In the genomic region with DNA sequence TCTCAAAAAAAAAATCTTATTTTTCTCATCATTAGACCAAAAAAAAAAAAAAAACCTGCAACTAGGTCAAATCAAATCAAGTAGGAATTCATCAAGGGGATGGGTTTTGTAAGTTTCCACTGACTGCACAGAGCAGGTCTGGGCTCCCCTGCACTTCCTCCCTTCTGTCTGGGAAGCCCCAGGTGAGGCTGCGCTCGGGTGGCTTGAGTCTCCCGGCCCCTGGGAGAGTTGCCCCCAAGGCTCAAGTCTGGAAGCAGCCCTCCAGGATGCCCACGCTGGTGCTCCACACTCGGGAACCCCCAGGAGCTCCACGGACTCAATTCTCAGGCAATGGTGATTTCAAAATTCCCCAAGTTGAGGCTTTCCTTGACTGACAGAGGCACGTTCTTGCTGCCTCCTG, we compare ENCODE assay signal across 25 cellular contexts. TPM values are rescaled to one million over a fixed set of nuclear protein-coding genes. Genes with fewer than 3 reads are reported as not detected.
DNase-seq lines count a peak whose midpoint lies in the region; ATAC-seq, FAIRE-seq and TF ChIP-seq lines count a peak whose summit lies in the region.
"Had no signal": no experiment of that assay in that cellular context is flagged by ENCODE, and none has a peak within 500 bp of the region (broad histone marks: within the 10 kb centered on the region; RNA-seq: fewer than 3 reads in every experiment).

No MANE protein-coding gene starts in this region.

- no peak overlapping the region for H3K27ac Mint-ChIP-seq in endothelial cell (ENCODE audit: unreplicated experiment)
- H3K27ac Mint-ChIP-seq in activated T-cell treated with anti-CD3 and anti-CD28 coated beads, Interleukin-2, amount 50 U/mL, for 72 hours = no peak overlapping the region
- H3K27ac Mint-ChIP-seq: GM23338 had no signal

- no peak for TF ChIP-seq CTCF in GM12878 (IDR thresholded peaks at IDR 0.05 in 2 of 3, conservative IDR thresholded peaks at IDR 0.05 in 1 of 3; ENCODE audit: control insufficient read depth in 2 of 3, extremely low read depth in 1 of 3, insufficient read depth in 1 of 3, low read depth in 3 of 3, low read length in 3 of 3)
- TF ChIP-seq CTCF in endothelial cell (IDR thresholded peaks at IDR 0.05; ENCODE audit: unreplicated experiment) = no peak

- H3K9ac ChIP-seq in GM12878 (ENCODE audit: control insufficient read depth, insufficient read depth, low read length) = no peak overlapping the region
- H3K9ac ChIP-seq: SK-N-SH had no signal

- no TSS peak for BruUV-seq in GM12878 (replicated peaks; lab: Mats Ljungman, UMichigan)

- in situ Hi-C loops in GM12878 (cut with MboI) = loop anchor here (5.0 kb wide), 1 partner anchor 125 kb away; no protein-coding TSS in a partner anchor

- POLR2A ChIA-PET in GM12878 (lab: Charles Lee) = no interaction called here

- H3K36me3 ChIP-seq in GM12878 (ENCODE audit: control insufficient read depth in 2 of 2, insufficient read depth in 2 of 2, low read length in 1 of 2) = no peaks in the 10 kb centered on the region
- H3K36me3 ChIP-seq: HAP-1 had no signal

- TF ChIP-seq RAD21 in GM12878 (IDR thresholded peaks at IDR 0.05; ENCODE audit: insufficient read depth, low read depth, low read length) = no peak

- TF ChIP-seq POLR2A in GM12891 (IDR thresholded peaks at IDR 0.05; ENCODE audit: low read depth, low read length) (no peak), GM12878 (IDR thresholded peaks at IDR 0.05; ENCODE audit: low read depth, low read length) (no peak)

- no peak for TF ChIP-seq EP300 in GM12878 (IDR thresholded peaks at IDR 0.05; ENCODE audit: borderline replicate concordance in 1 of 2, control insufficient read depth in 1 of 2, low read depth in 2 of 2, low read length in 2 of 2)

- H4K20me1 ChIP-seq in GM12878 (ENCODE audit: control insufficient read depth, insufficient read depth) = no peaks in the 10 kb centered on the region

- H3K36me3 Mint-ChIP-seq in endothelial cell (ENCODE audit: low read depth, unreplicated experiment) = no peaks in the 10 kb centered on the region
- H3K36me3 Mint-ChIP-seq in activated T-cell treated with anti-CD3 and anti-CD28 coated beads, Interleukin-2, amount 50 U/mL, for 72 hours (ENCODE audit: insufficient read depth in 2 of 2) = no peaks in the 10 kb centered on the region
- H3K36me3 Mint-ChIP-seq: CD4-positive, alpha-beta memory T cell had no signal

- H3K4me3 Mint-ChIP-seq in endothelial cell (ENCODE audit: unreplicated experiment) = no peak overlapping the region
- no peak overlapping the region for H3K4me3 Mint-ChIP-seq in activated T-cell treated with anti-CD3 and anti-CD28 coated beads, Interleukin-2, amount 50 U/mL, for 72 hours
- H3K4me3 Mint-ChIP-seq: CD4-positive, alpha-beta memory T cell; GM23338; IgD-negative memory B cell had no signal

- CTCF ChIA-PET in GM12878 (lab: Yijun Ruan, JAX) = interaction anchor here (1.0 to 11.3 kb wide), 3 partner anchors 120 to 164 kb away, joined by 3 to 170 read pairs (median 7); no protein-coding TSS in a partner anchor

- no peaks in the 10 kb centered on the region for H3K79me2 ChIP-seq in GM12878 (ENCODE audit: control insufficient read depth, insufficient read depth, low read length)

- H3K27me3 ChIP-seq in GM12878 (replicated peaks in 1 of 2; ENCODE audit: control insufficient read depth in 2 of 2, insufficient read depth in 2 of 2, low read length in 1 of 2) = no peaks in the 10 kb centered on the region

- no peaks in the 10 kb centered on the region for H3K4me1 ChIP-seq in GM12878 (ENCODE audit: control insufficient read depth, insufficient read depth, low read length)
- H3K4me1 ChIP-seq: HAP-1 had no signal

- no peak overlapping the region for H3K27ac ChIP-seq in GM12878 (ENCODE audit: control insufficient read depth, insufficient read depth)

- no peaks in the 10 kb centered on the region for H3K9me3 ChIP-seq in GM12878 (replicated peaks; ENCODE audit: control insufficient read depth, insufficient read depth, low read length)
- H3K9me3 ChIP-seq: HAP-1, SK-N-SH had no signal

- H3K9me3 Mint-ChIP-seq in endothelial cell (ENCODE audit: unreplicated experiment) = no peaks in the 10 kb centered on the region
- H3K9me3 Mint-ChIP-seq in activated T-cell treated with anti-CD3 and anti-CD28 coated beads, Interleukin-2, amount 50 U/mL, for 72 hours = no peaks in the 10 kb centered on the region
- H3K9me3 Mint-ChIP-seq: CD4-positive, alpha-beta memory T cell; IgD-negative memory B cell had no signal

- ATAC-seq in GM12878 (no peak; the same call in 2 of the 3 replicates), GM18502 (IDR thresholded peaks at IDR 0.05; ENCODE audit: poor library complexity, unreplicated experiment) (no peak), HG03025 (IDR thresholded peaks at IDR 0.05; ENCODE audit: low FRiP score, unreplicated experiment) (no peak)
- no peak for ATAC-seq in activated T-cell treated with anti-CD3 and anti-CD28 coated beads, Interleukin-2, amount 50 U/mL, for 72 hours (replicated peaks in 1 of 2)
- ATAC-seq: Panc1 had no signal

- WGBS in GM12878 (ENCODE audit: insufficient coverage, insufficient replicate concordance, low lambda C conversion rate, missing lambda C conversion rate) = under 1% methylated on average over 7 of the region's 7 CpGs

- H3K4me3 ChIP-seq in GM12878 = no peak overlapping the region
- H3K4me3 ChIP-seq: GM23338, HAP-1 had no signal

- SMC1A ChIA-PET in GM12878 (lab: Charles Lee; ENCODE audit: uncharacterized antibody, unreplicated experiment) = interaction anchor here (1.0 to 1.3 kb wide), 2 partner anchors 160 to 163 kb away, joined by 3 read pairs; no protein-coding TSS in a partner anchor

- RAD21 ChIA-PET in GM12878 (lab: Charles Lee; ENCODE audit: unreplicated experiment) = interaction anchor here (1.4 to 1.5 kb wide), 2 partner anchors 164 to 165 kb away, joined by 4 to 5 read pairs; no protein-coding TSS in a partner anchor

- peaks cover 2% of the 10 kb centered on the region for H3K27me3 Mint-ChIP-seq in endothelial cell (ENCODE audit: unreplicated experiment)
- H3K27me3 Mint-ChIP-seq in activated T-cell treated with anti-CD3 and anti-CD28 coated beads, Interleukin-2, amount 50 U/mL, for 72 hours (ENCODE audit: low read depth) = peaks cover 40% of the 10 kb centered on the region

- DNase-seq in GM12891 (ENCODE audit: insufficient read length, low spot score) = no peak
- DNase-seq in GM12878 (ENCODE audit: low read depth, low spot score) = no peak
- DNase-seq in mesenteric fat pad (ENCODE audit: low spot score) = peak; percentile 78
- no peak for DNase-seq in endothelial cell (ENCODE audit: low spot score)
- DNase-seq in activated T-cell treated with anti-CD3 and anti-CD28 coated beads, Interleukin-2, amount 50 U/mL, for 72 hours = no peak
- DNase-seq: CD4-positive, alpha-beta memory T cell; DND-41; Karpas-422; MV-4-11; NCI-H1105 treated with DMSO at 0.1 percent for 48 hours; NCI-H1694; NCI-H2081; NCI-H2171 treated with DMSO at 0.1 percent for 48 hours; NCI-H526 treated with DMSO at 0.1 percent for 48 hours; SIG-M5; SK-N-SH had no signal

- H3K4me1 Mint-ChIP-seq in endothelial cell (ENCODE audit: unreplicated experiment) = peaks cover 14% of the 10 kb centered on the region
- peaks cover 17% of the 10 kb centered on the region for H3K4me1 Mint-ChIP-seq in activated T-cell treated with anti-CD3 and anti-CD28 coated beads, Interleukin-2, amount 50 U/mL, for 72 hours (ENCODE audit: low read depth)

- no peak overlapping the region for H2AFZ ChIP-seq in GM12878 (ENCODE audit: control insufficient read depth, low read depth, low read length)
- H2AFZ ChIP-seq: GM23338 had no signal

- intact Hi-C loops in GM12878 (cut with micrococcal nuclease; ENCODE audit: unreplicated experiment) = no loop called here

- H3K4me2 ChIP-seq in GM12878 (ENCODE audit: control insufficient read depth, insufficient read depth) = no peak overlapping the region
- H3K4me2 ChIP-seq: GM23338, SK-N-SH had no signal

- FAIRE-seq in GM12891 (lab: Jason Lieb, UNC) (no peak), GM12878 (lab: Jason Lieb, UNC) (no peak)

RNA-seq across cellular contexts. Expression of gene RBM33, which starts 41.7 kb away (rescaled TPM):
- polyA plus RNA-seq in GM12891 (2012; ENCODE audit: low read depth, missing spikeins) = 26.2 TPM
- 246 and 254 TPM in 2 replicates for total RNA-seq in GM12878 (2013; cell fraction: nucleolus; rRNA removed)
- total RNA-seq in GM12878 (2014; rRNA removed) (24.6 and 27.2 TPM in 2 replicates), GM12878 (2014; rRNA removed; fragmentation: Illumina TruSeq; extraction: Trizol) (22.2 and 23.6 TPM in 2 replicates), GM12878 (2021) (62.0 and 67.2 TPM in 2 replicates), mesenteric fat pad (43.7 TPM), endothelial cell (ENCODE audit: unreplicated experiment) (65.3 TPM)
- 21.1 TPM for polyA plus RNA-seq in GM12878 (2011; ENCODE audit: low read depth)
- polyA plus RNA-seq in GM12878 (2011; rRNA removed) (17.4 and 22.6 TPM in 2 replicates), GM12878 (2014; fragmentation: Illumina TruSeq; extraction: Trizol) (21.9 and 26.1 TPM in 2 replicates), GM12878 (2014; fragmentation: Nextera tagmentation; extraction: Ambion mirVana) (1 to 10 TPM; 4.7 to 5.6 TPM), GM12878 (2014; rRNA removed) (25.1 and 32.9 TPM in 2 replicates), GM12878 (2016; fragmentation: Nextera tagmentation; extraction: Ambion mirVana) (10 to 100 TPM; 55.5 to 60.3 TPM)
- 12.2 and 15.6 TPM in 2 replicates for polyA plus RNA-seq in GM12878 (2011; cell fraction: cytosol; rRNA removed)
- 85.8 and 102 TPM in 2 replicates for polyA plus RNA-seq in GM12878 (2011; cell fraction: nucleus; rRNA removed)
- polyA plus RNA-seq in GM12878 (2012) = 30.2 and 32.3 TPM in 2 replicates
- 22.2 and 30.2 TPM in 2 replicates for polyA minus RNA-seq in GM12878 (2011; rRNA and poly(A)+ RNA removed)
- 16.7 and 18.6 TPM in 2 replicates for polyA minus RNA-seq in GM12878 (2011; cell fraction: cytosol; rRNA and poly(A)+ RNA removed)
- polyA minus RNA-seq in GM12878 (2011; cell fraction: nucleus; rRNA and poly(A)+ RNA removed) = 45.2 and 78.7 TPM in 2 replicates
- total RNA-seq in activated T-cell treated with anti-CD3 and anti-CD28 coated beads, Interleukin-2, amount 50 U/mL, for 72 hours = 100 to 1,000 TPM in 1 of 2 donors, 10 to 100 TPM in 1; 93.1 to 104 TPM

RNA-seq across cellular contexts. Expression of gene CNPY1, which starts 56.4 kb away (rescaled TPM):
- not detected for polyA plus RNA-seq in GM12891 (2012; ENCODE audit: low read depth, missing spikeins)
- 0.22 TPM in 1 of 2 replicates, not detected in the other for total RNA-seq in GM12878 (2013; cell fraction: nucleolus; rRNA removed)
- total RNA-seq in GM12878 (2014; rRNA removed) = not detected in 2 replicates
- total RNA-seq in GM12878 (2014; rRNA removed; fragmentation: Illumina TruSeq; extraction: Trizol) = not detected in 2 replicates
- not detected in 2 replicates for total RNA-seq in GM12878 (2021)
- polyA plus RNA-seq in GM12878 (2011; ENCODE audit: low read depth) = not detected
- polyA plus RNA-seq in GM12878 (2011; rRNA removed) = not detected in 2 replicates
- not detected in 2 replicates for polyA plus RNA-seq in GM12878 (2011; cell fraction: cytosol; rRNA removed)
- not detected in 2 replicates for polyA plus RNA-seq in GM12878 (2011; cell fraction: nucleus; rRNA removed)
- polyA plus RNA-seq in GM12878 (2012) = not detected in 2 replicates
- not detected in 2 replicates for polyA plus RNA-seq in GM12878 (2014; fragmentation: Illumina TruSeq; extraction: Trizol)
- polyA plus RNA-seq in GM12878 (2014; fragmentation: Nextera tagmentation; extraction: Ambion mirVana) = not detected
- polyA plus RNA-seq in GM12878 (2014; rRNA removed) = 0.04 TPM in 1 of 2 replicates, not detected in the other
- polyA plus RNA-seq in GM12878 (2016; fragmentation: Nextera tagmentation; extraction: Ambion mirVana) = not detected
- not detected in 2 replicates for polyA minus RNA-seq in GM12878 (2011; rRNA and poly(A)+ RNA removed)
- not detected in 2 replicates for polyA minus RNA-seq in GM12878 (2011; cell fraction: cytosol; rRNA and poly(A)+ RNA removed)
- not detected in 2 replicates for polyA minus RNA-seq in GM12878 (2011; cell fraction: nucleus; rRNA and poly(A)+ RNA removed)
- not detected for total RNA-seq in mesenteric fat pad
- not detected for total RNA-seq in endothelial cell (ENCODE audit: unreplicated experiment)
- total RNA-seq in activated T-cell treated with anti-CD3 and anti-CD28 coated beads, Interleukin-2, amount 50 U/mL, for 72 hours = not detected
- total RNA-seq: CD4-positive, alpha-beta memory T cell; G401; GM23338; M059J had no signal
- polyA plus RNA-seq: BJ; CD4-positive, alpha-beta memory T cell; GM23338; IgD-negative memory B cell; SK-N-SH had no signal
